In the genomic region with DNA sequence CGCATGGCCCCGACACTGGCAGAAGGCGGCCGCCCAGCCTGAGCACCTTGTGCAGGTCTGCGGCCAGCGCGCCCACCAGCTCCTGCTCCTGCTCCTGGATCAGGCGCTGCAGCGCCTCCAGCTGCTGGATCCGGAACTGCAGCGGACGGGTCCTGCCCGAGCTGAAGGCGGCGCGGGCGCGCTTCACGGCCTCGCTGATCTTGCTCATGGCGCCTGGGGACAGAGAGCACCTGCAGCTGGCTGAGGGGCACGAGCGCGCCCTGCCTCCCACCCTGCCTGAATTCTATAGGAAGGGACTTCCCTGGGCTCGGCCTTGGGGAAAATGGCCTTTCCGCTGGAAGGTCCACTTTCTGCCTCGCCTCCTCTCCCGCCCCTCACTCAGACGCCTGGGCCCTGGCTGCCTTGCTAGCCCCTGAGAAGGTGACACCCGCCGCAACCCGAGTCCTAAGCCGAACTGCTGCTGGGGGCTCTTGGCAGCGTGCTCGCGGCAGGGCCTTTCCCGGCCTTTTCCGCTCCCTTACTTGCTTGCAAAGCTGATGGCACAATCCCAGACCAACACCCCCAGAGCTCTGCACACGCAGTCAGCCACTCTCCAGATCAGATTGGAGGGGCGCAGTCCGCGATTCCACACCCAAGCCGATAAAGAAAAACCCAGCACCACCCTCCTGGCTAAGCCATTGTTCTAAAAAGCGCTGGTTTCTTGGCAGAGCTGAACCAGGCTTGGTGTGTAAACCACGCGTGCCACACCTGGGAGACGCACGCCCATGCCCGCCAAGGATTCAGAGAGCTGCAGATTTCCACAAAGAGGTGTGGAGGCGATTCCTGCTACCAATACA, we compare ENCODE assay signal across 8 cellular contexts. TPM values are rescaled to one million over a fixed set of nuclear protein-coding genes. Genes with fewer than 3 reads are reported as not detected.
DNase-seq lines count a peak whose midpoint lies in the region; ATAC-seq and TF ChIP-seq lines count a peak whose summit lies in the region.

No MANE protein-coding gene starts in this region.

- BruUV-seq in Caco-2 (replicated peaks; lab: Mats Ljungman, UMichigan): no TSS peak

- peak; percentile 92 to 99 (median 99) for TF ChIP-seq CTCF in ascending aorta (IDR thresholded peaks at IDR 0.05)
- peak in 1 of 2 experiments; percentile 7 for TF ChIP-seq CTCF in Caco-2 (IDR thresholded peaks at IDR 0.05; ENCODE audit: insufficient read depth in 1 of 2, low read depth in 1 of 2, low read length in 1 of 2, severe bottlenecking in 1 of 2, unreplicated experiment in 1 of 2)

- peak; percentile 97 for ATAC-seq in T-helper 17 cell

- CTCF ChIA-PET in Caco-2 (lab: Charles Lee): no interaction called here

- DNase-seq in KBM-7 (peak; percentile 91), T-helper 17 cell (peak; percentile 68 to 90 (median 72)), ascending aorta (ENCODE audit: low spot score in 2 of 2) (peak; percentile 70 to 97), hepatic stellate cell (ENCODE audit: low spot score) (peak; percentile 77), putamen (ENCODE audit: low spot score) (peak; percentile 85), Caco-2 (no peak)

- H3K36me3 ChIP-seq in ES-I3 (ENCODE audit: insufficient read depth, low read length): no peaks in the 10 kb centered on the region
- no peaks in the 10 kb centered on the region for H3K36me3 ChIP-seq in ascending aorta
- no peaks in the 10 kb centered on the region for H3K36me3 ChIP-seq in urinary bladder (ENCODE audit: insufficient read depth)
- H3K36me3 ChIP-seq in Caco-2 (ENCODE audit: control insufficient read depth, insufficient read depth, low read length): no peaks in the 10 kb centered on the region

- 23% methylated on average over 50 of the region's 50 CpGs for WGBS in urinary bladder

- in situ Hi-C loops in KBM-7 (cut with MboI; ENCODE audit: low pct_unique_long_range_greater_than_20kb, low sequenced_read_pairs): no loop called here

- H3K9me3 ChIP-seq in ES-I3 (ENCODE audit: control insufficient read depth, insufficient read depth, low read length) (no peaks in the 10 kb centered on the region), T-helper 17 cell (ENCODE audit: control insufficient read depth, low read length, poor library complexity, severe bottlenecking) (no peaks in the 10 kb centered on the region), ascending aorta (no peaks in the 10 kb centered on the region), Caco-2 (no peaks in the 10 kb centered on the region)

- H3K36me3 Mint-ChIP-seq in T-helper 17 cell (ENCODE audit: low read depth) (peaks cover 2% of the 10 kb centered on the region), Caco-2 (ENCODE audit: insufficient read depth, unreplicated experiment) (peaks cover 4% of the 10 kb centered on the region)

- H3K9ac ChIP-seq in ES-I3 (ENCODE audit: low read depth, low read length): peak overlapping the region; percentile 24

- peak overlapping the region; percentile 88 for H3K4me3 Mint-ChIP-seq in T-helper 17 cell
- no peak overlapping the region for H3K4me3 Mint-ChIP-seq in Caco-2 (ENCODE audit: unreplicated experiment)

- H3K27ac Mint-ChIP-seq in T-helper 17 cell (no peak overlapping the region), Caco-2 (ENCODE audit: unreplicated experiment) (no peak overlapping the region)

- H3K27ac ChIP-seq in ascending aorta (peak overlapping the region in 1 of 2 donors; percentile 48), urinary bladder (ENCODE audit: low read depth) (no peak overlapping the region)

- POLR2A ChIA-PET in Caco-2 (lab: Charles Lee): no interaction called here

- H3K27me3 ChIP-seq in ascending aorta (no peaks in the 10 kb centered on the region), Caco-2 (replicated peaks; ENCODE audit: control insufficient read depth, insufficient read depth, low read length) (no peaks in the 10 kb centered on the region)

- H3K27me3 Mint-ChIP-seq in T-helper 17 cell (peaks cover 21% of the 10 kb centered on the region), Caco-2 (ENCODE audit: insufficient read depth, unreplicated experiment) (no peaks in the 10 kb centered on the region)

- intact Hi-C loops in ascending aorta (cut with DNase I): no loop called here
- intact Hi-C loops in Caco-2 (cut with micrococcal nuclease; ENCODE audit: unreplicated experiment): loop anchor here (5.0 kb wide), 1 partner anchor 73 kb away; no protein-coding TSS in a partner anchor

- H3K4me1 Mint-ChIP-seq in T-helper 17 cell (peaks cover 14% of the 10 kb centered on the region), Caco-2 (ENCODE audit: low read depth, unreplicated experiment) (peaks cover 24% of the 10 kb centered on the region)

- H3K4me1 ChIP-seq in ES-I3 (ENCODE audit: insufficient read depth, low read length) (peaks cover 7% of the 10 kb centered on the region; the same call in 1 of the 2 replicates), ascending aorta (peaks cover 3 to 17% of the 10 kb centered on the region in 2 donors), urinary bladder (ENCODE audit: insufficient read depth) (no peaks in the 10 kb centered on the region), Caco-2 (peaks cover 28% of the 10 kb centered on the region)

- peak overlapping the region; percentile 51 to 75 for H3K4me3 ChIP-seq in ascending aorta
- peak overlapping the region; percentile 38 for H3K4me3 ChIP-seq in urinary bladder (ENCODE audit: low read depth, low read length)
- H3K4me3 ChIP-seq in Caco-2 (ENCODE audit: low read depth, low read length): no peak overlapping the region

- no peaks in the 10 kb centered on the region for H3K9me3 Mint-ChIP-seq in Caco-2 (ENCODE audit: unreplicated experiment)

RNA-seq across cellular contexts. Expression of a gene that starts 3.0 kb away (rescaled TPM):
- total RNA-seq in T-helper 17 cell: not detected
- total RNA-seq in ascending aorta: 14.4 TPM
- 1.5 TPM for total RNA-seq in urinary bladder
- 5.3 TPM for polyA plus RNA-seq in urinary bladder
- 7.1 and 8.3 TPM in 2 replicates for total RNA-seq in Caco-2 (2022)

RNA-seq across cellular contexts. Expression of a gene that starts 28.8 kb away (rescaled TPM):
- total RNA-seq in T-helper 17 cell (not detected), ascending aorta (not detected), urinary bladder (0.21 TPM), Caco-2 (2022) (0.16 and 0.20 TPM in 2 replicates)
- not detected for polyA plus RNA-seq in urinary bladder

Comparison
In these comparisons a context has a peak if more than half of its experiments do, and no peak if none do; other contexts are left out.
1. DNase-seq: peak in KBM-7 (single experiment), T-helper 17 cell (3 of 3), ascending aorta (2 of 2), hepatic stellate cell (single experiment) and putamen (single experiment); none in Caco-2 (0 of 2).